In the genomic region with DNA sequence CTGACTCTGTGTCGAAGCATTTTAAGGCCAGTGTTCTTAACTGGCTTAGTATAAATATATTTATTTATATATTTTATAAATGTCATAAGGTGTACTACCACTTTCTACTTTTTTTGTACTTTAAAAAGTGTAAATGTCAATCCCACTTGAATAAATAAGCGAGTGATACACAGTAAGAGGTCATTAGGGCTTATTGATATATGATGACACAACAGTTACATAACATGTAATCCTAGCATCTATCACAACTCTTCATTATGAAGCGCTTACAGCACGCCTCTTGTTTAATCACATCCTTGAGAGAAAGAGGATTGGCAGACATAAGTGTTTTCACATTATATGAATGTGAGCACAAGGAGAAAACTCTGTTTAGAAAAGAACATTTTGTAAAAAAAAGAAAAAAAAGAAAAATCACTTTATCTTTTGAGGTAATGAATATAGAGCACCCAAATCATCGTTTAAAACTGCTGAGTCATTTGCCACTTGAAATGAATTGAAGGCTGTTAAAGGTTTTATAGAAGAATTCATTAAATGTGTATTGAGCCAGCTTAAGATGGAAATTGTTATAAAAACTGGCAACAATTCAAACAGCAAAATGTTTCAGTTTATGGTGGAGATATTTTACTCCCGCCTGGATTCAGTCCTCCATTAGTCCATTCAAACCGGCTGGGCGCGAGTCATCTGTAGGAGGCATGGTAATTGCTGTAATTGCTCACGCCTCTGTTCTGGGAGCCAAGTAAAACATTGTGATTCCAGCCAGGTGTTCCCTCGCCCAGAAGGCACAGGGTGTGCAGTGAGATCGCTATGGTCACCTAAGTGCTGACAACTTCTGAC, we compare ENCODE assay signal across 14 cellular contexts.
DNase-seq lines count a peak whose midpoint lies in the region; ATAC-seq and TF ChIP-seq lines count a peak whose summit lies in the region.
"Had no signal": no experiment of that assay in that cellular context is flagged by ENCODE, and none has a peak within 500 bp of the region (broad histone marks: within the 10 kb centered on the region; RNA-seq: fewer than 3 reads in every experiment).

No MANE protein-coding gene starts in this region.

- no peaks in the 10 kb centered on the region for H3F3A ChIP-seq in neural progenitor cell (ENCODE audit: low read depth)

- H3K27ac ChIP-seq in neural progenitor cell: no peak overlapping the region
- H3K27ac ChIP-seq in tibial nerve: no peak overlapping the region
- H3K27ac ChIP-seq: BLaER1 treated with 17β-estradiol and CSF1 and Interleukin-3, amounts not matched to agents 10 nM and 100 nM; cardiac muscle cell; vagina had no signal

- no peaks in the 10 kb centered on the region for H3K9me3 Mint-ChIP-seq in neural progenitor cell

- no peak overlapping the region for H3K4me2 ChIP-seq in neural progenitor cell
- H3K4me2 ChIP-seq: BLaER1 treated with 17β-estradiol and CSF1 and Interleukin-3, amounts not matched to agents 10 nM and 100 nM had no signal

- no peaks in the 10 kb centered on the region for H3K79me2 ChIP-seq in neural progenitor cell (ENCODE audit: low read depth)

- H3K27ac Mint-ChIP-seq in neural progenitor cell: peak overlapping the region; percentile 25

- TF ChIP-seq POLR2A in tibial nerve (IDR thresholded peaks at IDR 0.05): no peak

- WGBS in tibial nerve, 2 donors: 42 to 47% methylated on average over 12 of the region's 12 CpGs

- H3K27me3 Mint-ChIP-seq in neural progenitor cell (ENCODE audit: insufficient read depth, low read depth): peaks cover 2% of the 10 kb centered on the region

- H3K9ac ChIP-seq in neural progenitor cell: no peak overlapping the region
- H3K9ac ChIP-seq: BLaER1 treated with 17β-estradiol and CSF1 and Interleukin-3, amounts not matched to agents 10 nM and 100 nM had no signal

- no peak overlapping the region for H2AFZ ChIP-seq in neural progenitor cell (replicated peaks)

- peaks cover 29% of the 10 kb centered on the region for H3K4me1 Mint-ChIP-seq in neural progenitor cell

- H3K27me3 ChIP-seq in neural progenitor cell (no peaks in the 10 kb centered on the region), tibial nerve (no peaks in the 10 kb centered on the region)
- H3K27me3 ChIP-seq: BLaER1 treated with 17β-estradiol and CSF1 and Interleukin-3, amounts not matched to agents 10 nM and 100 nM; cardiac muscle cell; vagina had no signal

- ATAC-seq in GM21723 (IDR thresholded peaks at IDR 0.05; ENCODE audit: unreplicated experiment) (no peak), GM19397 (IDR thresholded peaks at IDR 0.05; ENCODE audit: unreplicated experiment) (no peak)

- no peaks in the 10 kb centered on the region for H3K36me3 Mint-ChIP-seq in neural progenitor cell

- DNase-seq in ELF-1 (ENCODE audit: low read depth, low spot score): peak; percentile 52
- DNase-seq in NCI-H2081 (lab: John Stamatoyannopoulos, UW): peak; percentile 94 to 99
- peak; percentile 52 for DNase-seq in astrocyte of the hippocampus (ENCODE audit: low read depth, low spot score)
- DNase-seq in neural progenitor cell (ENCODE audit: low spot score): no peak
- DNase-seq in tibial nerve (ENCODE audit: low spot score in 2 of 2): no peak
- DNase-seq in NOMO-1 treated with DMSO at 0.1 percent for 48 hours (lab: John Stamatoyannopoulos, UW; ENCODE audit: unreplicated experiment): no peak
- DNase-seq: activated effector memory CD4-positive, alpha-beta T cell treated with Interleukin-2 at 50 U/mL for 16 hours; MM.1S; RPMI8226 had no signal

- H3K4me3 ChIP-seq in neural progenitor cell (no peak overlapping the region), tibial nerve (no peak overlapping the region)
- H3K4me3 ChIP-seq: BLaER1 treated with 17β-estradiol and CSF1 and Interleukin-3, amounts not matched to agents 10 nM and 100 nM; cardiac muscle cell; vagina had no signal

- no peak overlapping the region for H3K4me3 Mint-ChIP-seq in neural progenitor cell

- no peaks in the 10 kb centered on the region for H4K20me1 ChIP-seq in neural progenitor cell (ENCODE audit: low read depth)
- H4K20me1 ChIP-seq: BLaER1 treated with 17β-estradiol and CSF1 and Interleukin-3, amounts not matched to agents 10 nM and 100 nM had no signal

- no peaks in the 10 kb centered on the region for H3K9me3 ChIP-seq in neural progenitor cell (ENCODE audit: low read depth)
- no peaks in the 10 kb centered on the region for H3K9me3 ChIP-seq in tibial nerve
- H3K9me3 ChIP-seq: BLaER1 treated with 17β-estradiol and CSF1 and Interleukin-3, amounts not matched to agents 10 nM and 100 nM; vagina had no signal

- TF ChIP-seq CTCF in neural progenitor cell (IDR thresholded peaks at IDR 0.05): no peak
- TF ChIP-seq CTCF in tibial nerve (IDR thresholded peaks at IDR 0.05): no peak

- H3K4me1 ChIP-seq in neural progenitor cell (peaks cover 10% of the 10 kb centered on the region), tibial nerve (no peaks in the 10 kb centered on the region)
- H3K4me1 ChIP-seq: vagina had no signal

- H3K36me3 ChIP-seq in neural progenitor cell: no peaks in the 10 kb centered on the region
- H3K36me3 ChIP-seq in tibial nerve: no peaks in the 10 kb centered on the region
- H3K36me3 ChIP-seq: BLaER1 treated with 17β-estradiol and CSF1 and Interleukin-3, amounts not matched to agents 10 nM and 100 nM; cardiac muscle cell; vagina had no signal

- TF ChIP-seq EP300 in tibial nerve (IDR thresholded peaks at IDR 0.05): no peak

Comparison
In these comparisons a context has a peak if more than half of its experiments do, and no peak if none do; other contexts are left out.
1. DNase-seq: peak in ELF-1 (single experiment), NCI-H2081 (2 of 2) and astrocyte of the hippocampus (single experiment); none in neural progenitor cell (single experiment), tibial nerve (0 of 2) and NOMO-1 treated with DMSO at 0.1 percent for 48 hours (single experiment).